Comparison of ENCODE assay signal across 2 cellular contexts in genomic region chr15:43774062-43774461, GRCh38.
TF ChIP-seq lines count a peak whose summit lies in the region.

No MANE protein-coding gene starts in this region.

TF ChIP-seq in GM23338, 12 proteins besides CTCF, POLR2A, EP300 and RAD21:
- TF ChIP-seq ZNF114 (CRISPR knock-in tag; IDR thresholded peaks at IDR 0.05) (no peak), EZH2 (IDR thresholded peaks at IDR 0.05; ENCODE audit: low read depth, unreplicated experiment) (no peak), POLR2AphosphoS5 (IDR thresholded peaks at IDR 0.05; ENCODE audit: low read depth) (no peak), NANOG (IDR thresholded peaks at IDR 0.05; ENCODE audit: borderline replicate concordance) (no peak), ZNF462 (CRISPR knock-in tag; IDR thresholded peaks at IDR 0.05) (no peak), CREB1 (CRISPR knock-in tag; IDR thresholded peaks at IDR 0.05; ENCODE audit: low read depth) (no peak), EZH2phosphoT487 (IDR thresholded peaks at IDR 0.05; ENCODE audit: unreplicated experiment) (no peak), ZNF331 (CRISPR knock-in tag; IDR thresholded peaks at IDR 0.05; ENCODE audit: low read depth) (no peak), JUNB (IDR thresholded peaks at IDR 0.05; ENCODE audit: unreplicated experiment) (no peak), STAT1 (IDR thresholded peaks at IDR 0.05; ENCODE audit: unreplicated experiment) (no peak), ETS1 (IDR thresholded peaks at IDR 0.05) (no peak)
- TF ChIP-seq, protein P1, sequence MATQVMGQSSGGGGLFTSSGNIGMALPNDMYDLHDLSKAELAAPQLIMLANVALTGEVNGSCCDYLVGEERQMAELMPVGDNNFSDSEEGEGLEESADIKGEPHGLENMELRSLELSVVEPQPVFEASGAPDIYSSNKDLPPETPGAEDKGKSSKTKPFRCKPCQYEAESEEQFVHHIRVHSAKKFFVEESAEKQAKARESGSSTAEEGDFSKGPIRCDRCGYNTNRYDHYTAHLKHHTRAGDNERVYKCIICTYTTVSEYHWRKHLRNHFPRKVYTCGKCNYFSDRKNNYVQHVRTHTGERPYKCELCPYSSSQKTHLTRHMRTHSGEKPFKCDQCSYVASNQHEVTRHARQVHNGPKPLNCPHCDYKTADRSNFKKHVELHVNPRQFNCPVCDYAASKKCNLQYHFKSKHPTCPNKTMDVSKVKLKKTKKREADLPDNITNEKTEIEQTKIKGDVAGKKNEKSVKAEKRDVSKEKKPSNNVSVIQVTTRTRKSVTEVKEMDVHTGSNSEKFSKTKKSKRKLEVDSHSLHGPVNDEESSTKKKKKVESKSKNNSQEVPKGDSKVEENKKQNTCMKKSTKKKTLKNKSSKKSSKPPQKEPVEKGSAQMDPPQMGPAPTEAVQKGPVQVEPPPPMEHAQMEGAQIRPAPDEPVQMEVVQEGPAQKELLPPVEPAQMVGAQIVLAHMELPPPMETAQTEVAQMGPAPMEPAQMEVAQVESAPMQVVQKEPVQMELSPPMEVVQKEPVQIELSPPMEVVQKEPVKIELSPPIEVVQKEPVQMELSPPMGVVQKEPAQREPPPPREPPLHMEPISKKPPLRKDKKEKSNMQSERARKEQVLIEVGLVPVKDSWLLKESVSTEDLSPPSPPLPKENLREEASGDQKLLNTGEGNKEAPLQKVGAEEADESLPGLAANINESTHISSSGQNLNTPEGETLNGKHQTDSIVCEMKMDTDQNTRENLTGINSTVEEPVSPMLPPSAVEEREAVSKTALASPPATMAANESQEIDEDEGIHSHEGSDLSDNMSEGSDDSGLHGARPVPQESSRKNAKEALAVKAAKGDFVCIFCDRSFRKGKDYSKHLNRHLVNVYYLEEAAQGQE (IDR thresholded peaks at IDR 0.05; ENCODE audit: unreplicated experiment), result no peak

TF ChIP-seq in K562, 482 proteins besides CTCF, POLR2A, EP300 and RAD21:
- TF ChIP-seq E2F8 (IDR thresholded peaks at IDR 0.05; ENCODE audit: low read depth, partially characterized antibody) (peak; percentile 23), ZBTB5 (IDR thresholded peaks at IDR 0.05) (no peak)
TF ChIP-seq in K562: peak in this region for 1.
